ENCODE assay signal across 8 cellular contexts in the genomic region with DNA sequence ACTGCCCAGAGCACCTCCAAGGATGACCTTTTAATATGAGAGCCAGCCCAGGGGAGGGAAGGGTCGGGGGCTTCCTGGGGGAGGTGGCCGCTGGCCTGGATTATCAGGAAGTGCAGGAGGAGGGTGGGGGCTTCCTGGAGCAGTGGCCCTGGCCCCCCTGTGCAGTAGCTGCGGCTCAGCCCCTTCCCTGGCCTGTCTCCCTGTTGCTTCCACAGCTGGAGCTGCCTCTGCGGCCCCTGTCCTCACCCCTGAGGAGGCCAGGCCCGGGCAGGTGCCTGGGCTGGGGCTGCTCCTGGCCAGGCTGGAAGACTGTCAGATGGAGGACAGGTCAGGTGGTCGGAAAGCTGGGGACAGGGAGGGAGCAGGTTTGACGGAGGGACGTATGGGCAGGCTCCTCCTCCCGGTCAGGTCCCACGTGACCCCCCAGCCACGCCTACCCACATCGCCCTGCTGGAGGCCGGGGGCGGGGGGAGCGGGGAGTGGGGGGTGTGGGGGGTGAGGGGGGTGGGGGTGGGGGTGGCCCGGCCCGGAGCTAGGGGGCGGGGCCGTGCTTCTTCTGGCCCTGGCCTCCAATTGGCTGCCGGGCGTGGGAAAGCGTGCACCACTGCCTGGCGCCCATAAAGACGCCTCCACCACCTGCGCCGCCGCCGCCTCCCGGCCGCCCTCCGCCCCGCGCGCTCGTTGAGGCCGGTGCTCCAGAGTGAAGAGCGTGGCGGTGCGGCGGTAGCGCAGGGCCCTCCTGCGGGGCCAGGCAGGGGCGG.
DNase-seq lines count a peak whose midpoint lies in the region; ATAC-seq and TF ChIP-seq lines count a peak whose summit lies in the region.

No MANE protein-coding gene starts in this region.

- H3K4me3 ChIP-seq in AG10803 (ENCODE audit: low read length): peak overlapping the region; percentile 59

- no peaks in the 10 kb centered on the region for H3K9me3 Mint-ChIP-seq in memory B cell

- peaks cover 14% of the 10 kb centered on the region for H3K4me1 Mint-ChIP-seq in memory B cell

- DNase-seq in AG10803 (ENCODE audit: low read depth): peak; percentile 58
- peak; percentile 55 for DNase-seq in NCI-H748 treated with DMSO at 0.1 percent for 48 hours (lab: John Stamatoyannopoulos, UW)
- DNase-seq in activated CD8-positive, alpha-beta memory T cell treated with anti-CD3 and anti-CD28 coated beads for 1 hour (ENCODE audit: extremely low read depth in 1 of 2, low read depth in 1 of 2): peak; percentile 74 to 82
- DNase-seq in effector CD8-positive, alpha-beta T cell (lab: John Stamatoyannopoulos, UW): peak; percentile 86
- peak; percentile 83 to 89 for DNase-seq in memory B cell (ENCODE audit: low spot score in 2 of 2)
- DNase-seq in stimulated activated CD8-positive, alpha-beta memory T cell treated with anti-CD3 and anti-CD28 coated beads, Interleukin-15, amount 100 ng/mL, for 4 hours (ENCODE audit: low read depth in 2 of 2): peak; percentile 79 to 80

- peak; percentile 36 for ATAC-seq in GM19035 (IDR thresholded peaks at IDR 0.05; ENCODE audit: unreplicated experiment)
- peak; percentile 40 for ATAC-seq in HG03354 (IDR thresholded peaks at IDR 0.05; ENCODE audit: poor library complexity, severe bottlenecking, unreplicated experiment)
- ATAC-seq in memory B cell (ENCODE audit: low read depth): peak; percentile 50

- no peak for TF ChIP-seq CTCF in AG10803 (conservative IDR thresholded peaks at IDR 0.05; ENCODE audit: low read length)

- no peaks in the 10 kb centered on the region for H3K36me3 Mint-ChIP-seq in memory B cell

- peaks cover 3% of the 10 kb centered on the region for H3K27me3 Mint-ChIP-seq in memory B cell

- H3K4me3 Mint-ChIP-seq in memory B cell: peak overlapping the region; percentile 90

- H3K27ac Mint-ChIP-seq in memory B cell: peak overlapping the region; percentile 93

Comparison
In these comparisons a context has a peak if more than half of its experiments do, and no peak if none do; other contexts are left out.
1. Peak in every context shown above with its lines: DNase-seq, ATAC-seq and H3K4me3 ChIP-seq.